25 cellular contexts compared by ENCODE assay signal in the genomic region with DNA sequence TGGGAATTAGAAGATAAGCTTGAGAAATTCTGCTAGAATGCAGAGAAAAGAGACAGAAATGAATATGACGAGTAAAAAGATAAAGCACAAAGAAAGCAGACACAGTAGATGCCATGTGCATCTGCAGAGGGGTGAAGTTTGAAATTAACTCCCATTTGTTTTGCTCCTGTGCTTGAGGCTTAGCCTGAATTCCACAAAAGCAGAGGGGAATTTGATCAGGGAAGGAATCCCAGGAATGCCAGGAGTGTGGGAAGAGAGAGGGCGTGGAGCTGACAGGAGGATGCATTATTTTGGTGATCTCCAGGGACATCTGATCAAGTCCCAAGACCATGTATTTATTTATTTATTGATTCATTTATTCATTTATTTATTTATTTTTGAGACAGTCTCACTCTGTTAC. TPM values are rescaled to one million over a fixed set of nuclear protein-coding genes. Genes with fewer than 3 reads are reported as not detected.
A peak's percentile ranks its signal among the peaks of the same experiment; 100 is the strongest.
DNase-seq lines count a peak whose midpoint lies in the region; ATAC-seq, FAIRE-seq and TF ChIP-seq lines count a peak whose summit lies in the region.
"Had no signal": no experiment of that assay in that cellular context is flagged by ENCODE, and none has a peak within 500 bp of the region (broad histone marks: within the 10 kb centered on the region; RNA-seq: fewer than 3 reads in every experiment).

No MANE protein-coding gene starts in this region.

- peaks cover 36% of the 10 kb centered on the region for H3K27me3 Mint-ChIP-seq in T-helper 17 cell
- peaks cover 21% of the 10 kb centered on the region for H3K27me3 Mint-ChIP-seq in activated CD8-positive, alpha-beta T cell treated with anti-CD3 and anti-CD28 coated beads, Interleukin-2, amount 10 ng/mL, durations not matched to agents 7 days and 5 days (ENCODE audit: low read depth)

- no peak for TF ChIP-seq EP300 in A549 (IDR thresholded peaks at IDR 0.05)

- H2BK5ac ChIP-seq in mesendoderm (ENCODE audit: low read length), result no peak overlapping the region

- TF ChIP-seq CTCF in A549 (IDR thresholded peaks at IDR 0.05), result no peak

- H3K27ac ChIP-seq in A549, result 0 out of 6 replicates have a peak overlapping the region, but pooled peaks of 1 of the 2 experiments have one; percentile 55
- no peak overlapping the region for H3K27ac ChIP-seq in mesendoderm (ENCODE audit: low read depth, low read length)
- H3K27ac ChIP-seq: Peyer's patch, SJSA1 had no signal

- no peak overlapping the region for H4K8ac ChIP-seq in mesendoderm (ENCODE audit: low read depth, low read length)

- peak overlapping the region; percentile 19 for H3K4me3 Mint-ChIP-seq in T-helper 17 cell
- no peak overlapping the region for H3K4me3 Mint-ChIP-seq in activated CD8-positive, alpha-beta T cell treated with anti-CD3 and anti-CD28 coated beads, Interleukin-2, amount 10 ng/mL, durations not matched to agents 7 days and 5 days
- H3K4me3 Mint-ChIP-seq: B cell, CD14-positive monocyte, IgD-negative memory B cell had no signal

- H3K27me3 ChIP-seq in mesendoderm (ENCODE audit: insufficient read depth, low read length, poor library complexity), result no peaks in the 10 kb centered on the region
- H3K27me3 ChIP-seq: Peyer's patch, SJSA1 had no signal

- no peak overlapping the region for H3K4ac ChIP-seq in mesendoderm (ENCODE audit: low read depth, low read length)

- H3K23ac ChIP-seq in mesendoderm (ENCODE audit: low read length), result no peak overlapping the region

- H3K56ac ChIP-seq in mesendoderm (ENCODE audit: low read length), result no peak overlapping the region

- DNase-seq in A549 (ENCODE audit: low read depth in 1 of 2, low spot score in 1 of 2), result peak in 1 of 2 experiments; percentile 42
- DNase-seq in HS-27A (ENCODE audit: low read depth), result peak; percentile 12
- no peak for DNase-seq in T-helper 17 cell
- DNase-seq in mesendoderm, result peak; percentile 92
- DNase-seq in posterior cingulate gyrus, result no peak
- DNase-seq in 8988T, result no peak
- no peak for DNase-seq in activated CD8-positive, alpha-beta T cell treated with anti-CD3 and anti-CD28 coated beads, Interleukin-2, amount 10 ng/mL, durations not matched to agents 7 days and 5 days
- DNase-seq: DMS79, Karpas-422, MV-4-11, NCI-H1105 treated with DMSO at 0.1 percent for 48 hours, NCI-H2029 treated with DMSO at 0.1 percent for 48 hours, NCI-H226, NCI-H510A treated with DMSO at 0.1 percent for 48 hours, NCI-H774, Peyer's patch had no signal

- H3K79me2 ChIP-seq in mesendoderm (ENCODE audit: control insufficient read depth, insufficient read depth, low read length), result no peaks in the 10 kb centered on the region

- no peaks in the 10 kb centered on the region for H3K36me3 ChIP-seq in mesendoderm (ENCODE audit: control insufficient read depth, insufficient read depth, low read length)
- H3K36me3 ChIP-seq: HAP-1, Peyer's patch, SJSA1 had no signal

- H3K9me3 Mint-ChIP-seq in activated CD8-positive, alpha-beta T cell treated with anti-CD3 and anti-CD28 coated beads, Interleukin-2, amount 10 ng/mL, durations not matched to agents 7 days and 5 days (ENCODE audit: insufficient read depth), result no peaks in the 10 kb centered on the region

- H3K18ac ChIP-seq in mesendoderm (ENCODE audit: low read length), result no peak overlapping the region

- H3K9me3 ChIP-seq in A549, result no peaks in the 10 kb centered on the region
- H3K9me3 ChIP-seq in T-helper 17 cell (ENCODE audit: control insufficient read depth, low read length, poor library complexity, severe bottlenecking), result no peaks in the 10 kb centered on the region
- H3K9me3 ChIP-seq: HAP-1, Peyer's patch, SJSA1 had no signal

- H3K4me2 ChIP-seq in A549, result peak overlapping the region; percentile 44; the same call in 2 of the 3 replicates
- no peak overlapping the region for H3K4me2 ChIP-seq in mesendoderm (ENCODE audit: low read length)

- H3K4me1 Mint-ChIP-seq in T-helper 17 cell, result no peaks in the 10 kb centered on the region
- no peaks in the 10 kb centered on the region for H3K4me1 Mint-ChIP-seq in activated CD8-positive, alpha-beta T cell treated with anti-CD3 and anti-CD28 coated beads, Interleukin-2, amount 10 ng/mL, durations not matched to agents 7 days and 5 days (ENCODE audit: low read depth)
- H3K4me1 Mint-ChIP-seq: B cell, CD14-positive monocyte, IgD-negative memory B cell had no signal

- H2BK15ac ChIP-seq in mesendoderm (replicated peaks; ENCODE audit: low read depth), result no peak overlapping the region

- CTCF ChIA-PET in A549 (lab: Yijun Ruan, JAX), result no interaction called here
- CTCF ChIA-PET in activated CD8-positive, alpha-beta T cell treated with anti-CD3 and anti-CD28 coated beads, Interleukin-2, amount 10 ng/mL, durations not matched to agents 7 days and 5 days (lab: Charles Lee), result no interaction called here

- no peak for TF ChIP-seq POLR2A in A549 (IDR thresholded peaks at IDR 0.05; ENCODE audit: low read length)

- intact Hi-C loops in posterior cingulate gyrus (cut with DNase I), result no loop called here

- POLR2A ChIA-PET in A549 (lab: Yijun Ruan, JAX), result no interaction called here
- POLR2A ChIA-PET in activated CD8-positive, alpha-beta T cell treated with anti-CD3 and anti-CD28 coated beads, Interleukin-2, amount 10 ng/mL, durations not matched to agents 7 days and 5 days (lab: Charles Lee), result no interaction called here

- no peak for FAIRE-seq in A549 (lab: Jason Lieb, UNC)
- FAIRE-seq: A204.1, HTR-8/SVneo had no signal

- peaks cover 2% of the 10 kb centered on the region for H3K36me3 Mint-ChIP-seq in T-helper 17 cell (ENCODE audit: low read depth)
- no peaks in the 10 kb centered on the region for H3K36me3 Mint-ChIP-seq in activated CD8-positive, alpha-beta T cell treated with anti-CD3 and anti-CD28 coated beads, Interleukin-2, amount 10 ng/mL, durations not matched to agents 7 days and 5 days (ENCODE audit: low read depth)
- H3K36me3 Mint-ChIP-seq: CD14-positive monocyte, IgD-negative memory B cell had no signal

- WGBS in A549 (ENCODE audit: missing lambda C conversion rate), result 41% methylated on average over 2 of the region's 2 CpGs
- WGBS in mesendoderm (ENCODE audit: extremely low coverage, insufficient coverage, low lambda C conversion rate), result no CpG with 5 or more reads among the region's 2 CpGs

- no peak overlapping the region for H2BK120ac ChIP-seq in mesendoderm (ENCODE audit: low read depth, low read length)

- ATAC-seq in A549, result peak in 1 of 2 experiments; percentile 61; a peak in 3 of 6 replicates
- ATAC-seq in T-helper 17 cell, result no peak
- no peak for ATAC-seq in activated CD8-positive, alpha-beta T cell treated with anti-CD3 and anti-CD28 coated beads, Interleukin-2, amount 10 ng/mL, durations not matched to agents 7 days and 5 days
- ATAC-seq: Right ventricle myocardium inferior had no signal

- H4K5ac ChIP-seq in mesendoderm (ENCODE audit: low read length), result no peak overlapping the region

- no peaks in the 10 kb centered on the region for H3K79me1 ChIP-seq in mesendoderm (ENCODE audit: low read length)

- no peak for TF ChIP-seq RAD21 in A549 (conservative IDR thresholded peaks at IDR 0.05 in 1 of 2, IDR thresholded peaks at IDR 0.05 in 1 of 2)

- no peak overlapping the region for H2AK5ac ChIP-seq in mesendoderm (ENCODE audit: low read length)

- peaks cover 13% of the 10 kb centered on the region; the same call in 2 of the 3 replicates for H3K4me1 ChIP-seq in A549
- peaks cover 6% of the 10 kb centered on the region for H3K4me1 ChIP-seq in mesendoderm (ENCODE audit: control insufficient read depth, low read depth, low read length)
- H3K4me1 ChIP-seq: HAP-1, Peyer's patch, SJSA1 had no signal

- H3K27ac Mint-ChIP-seq in T-helper 17 cell, result no peak overlapping the region
- no peak overlapping the region for H3K27ac Mint-ChIP-seq in activated CD8-positive, alpha-beta T cell treated with anti-CD3 and anti-CD28 coated beads, Interleukin-2, amount 10 ng/mL, durations not matched to agents 7 days and 5 days
- H3K27ac Mint-ChIP-seq: B cell, CD14-positive monocyte, IgD-negative memory B cell had no signal

- H3K9ac ChIP-seq in mesendoderm (ENCODE audit: low read length), result no peak overlapping the region

- H3K4me3 ChIP-seq in A549 (no peak overlapping the region), mesendoderm (ENCODE audit: low read length) (no peak overlapping the region)
- H3K4me3 ChIP-seq: HAP-1, Peyer's patch, SJSA1 had no signal

TF ChIP-seq in A549, 52 proteins besides CTCF, POLR2A, EP300 and RAD21:
- no peak for TF ChIP-seq FOXS1 (CRISPR knock-in tag; IDR thresholded peaks at IDR 0.05)
- TF ChIP-seq JUN (IDR thresholded peaks at IDR 0.05), result no peak

RNA-seq across cellular contexts. Expression of a gene that starts 55.6 kb away (rescaled TPM):
- polyA plus RNA-seq in A549 (2011; rRNA removed), result 0.87 and 2.1 TPM in 2 replicates
- polyA plus RNA-seq in A549 (2012; cell fraction: cytosol; rRNA removed), result 0.79 and 0.93 TPM in 2 replicates
- polyA plus RNA-seq in A549 (2012; cell fraction: nucleus; rRNA removed), result 1.2 and 1.3 TPM in 2 replicates
- polyA plus RNA-seq in A549 (2017; fragmentation: RNase III; extraction: RNeasy Plus Mini Kit Qiagen cat#74134 plus additional on column Dnase treatment), result 1.6 to 2.1 TPM (median 1.7 TPM) in 3 replicates
- polyA minus RNA-seq in A549 (2011; rRNA and poly(A)+ RNA removed), result 0.44 and 2.1 TPM in 2 replicates
- total RNA-seq in T-helper 17 cell, result under 1 TPM; 0.21 to 0.45 TPM
- 2.1 TPM for polyA plus RNA-seq in mesendoderm (2013, experiment 1 of 2)
- 2.3 TPM for polyA plus RNA-seq in mesendoderm (2013, experiment 2 of 2)
- under 1 TPM; 0.16 to 0.87 TPM for total RNA-seq in activated CD8-positive, alpha-beta T cell treated with anti-CD3 and anti-CD28 coated beads, Interleukin-2, amount 10 ng/mL, durations not matched to agents 7 days and 5 days
- total RNA-seq: M059J, SJSA1 had no signal

Comparison
In these comparisons a context has a peak if more than half of its experiments do, and no peak if none do; other contexts are left out.
1. DNase-seq: peak in HS-27A (single experiment) and mesendoderm (single experiment); none in T-helper 17 cell (0 of 3), posterior cingulate gyrus (0 of 10), 8988T (single experiment) and activated CD8-positive, alpha-beta T cell treated with anti-CD3 and anti-CD28 coated beads, Interleukin-2, amount 10 ng/mL, durations not matched to agents 7 days and 5 days (single experiment).